In genomic region chr5:39192449-39193160, GRCh38 we compare ENCODE assay signal across 15 cellular contexts. TPM values are rescaled to one million over a fixed set of nuclear protein-coding genes. Genes with fewer than 3 reads are reported as not detected.
DNase-seq lines count a peak whose midpoint lies in the region; ATAC-seq, FAIRE-seq and TF ChIP-seq lines count a peak whose summit lies in the region.
"Had no signal": no experiment of that assay in that cellular context is flagged by ENCODE, and none has a peak within 500 bp of the region (broad histone marks: within the 10 kb centered on the region; RNA-seq: fewer than 3 reads in every experiment).

No MANE protein-coding gene starts in this region.

- peaks cover 94% of the 10 kb centered on the region for H3K4me1 Mint-ChIP-seq in activated naive CD4-positive, alpha-beta T cell treated with anti-CD3 and anti-CD28 coated beads, Interleukin-2, amount 50 U/mL, for 24 hours

- H3K27ac ChIP-seq in colonic mucosa, result peak overlapping the region; percentile 9
- H3K27ac ChIP-seq: gastroesophageal sphincter, psoas muscle, VCaP had no signal

- intact Hi-C loops in colonic mucosa (cut with DNase I), result no loop called here
- intact Hi-C loops in posterior vena cava (cut with DNase I), result no loop called here

- no peak for DNase-seq in activated naive CD4-positive, alpha-beta T cell (lab: John Stamatoyannopoulos, UW)
- DNase-seq in OCI-M1 (lab: John Stamatoyannopoulos, UW) (peak; percentile 44), colonic mucosa (no peak), urothelium cell line (ENCODE audit: low spot score) (no peak), Ammon's horn (ENCODE audit: low spot score) (no peak), posterior vena cava (ENCODE audit: low spot score) (no peak)
- DNase-seq: NCI-H146, NCI-H526, psoas muscle had no signal

- no peaks in the 10 kb centered on the region for H3K4me1 ChIP-seq in colonic mucosa
- H3K4me1 ChIP-seq: gastroesophageal sphincter had no signal

- H3K9ac ChIP-seq in colonic mucosa (ENCODE audit: low read depth in 2 of 2, low read length in 2 of 2), result no peak overlapping the region

- no peak overlapping the region for H3K4me3 ChIP-seq in colonic mucosa
- H3K4me3 ChIP-seq: gastroesophageal sphincter, psoas muscle had no signal

- H3K36me3 Mint-ChIP-seq in activated naive CD4-positive, alpha-beta T cell treated with anti-CD3 and anti-CD28 coated beads, Interleukin-2, amount 50 U/mL, for 24 hours, result peaks cover 6% of the 10 kb centered on the region
- H3K36me3 Mint-ChIP-seq: IgD-negative memory B cell had no signal

- no peaks in the 10 kb centered on the region for H3K36me3 ChIP-seq in colonic mucosa
- H3K36me3 ChIP-seq: gastroesophageal sphincter had no signal

- no peaks in the 10 kb centered on the region for H3K9me3 ChIP-seq in colonic mucosa
- H3K9me3 ChIP-seq: gastroesophageal sphincter, psoas muscle had no signal

- no peak for ATAC-seq in GM18867 (IDR thresholded peaks at IDR 0.05; ENCODE audit: unreplicated experiment)
- ATAC-seq: gastroesophageal sphincter, psoas muscle had no signal

- peak overlapping the region; percentile 89 for H3K4me3 Mint-ChIP-seq in activated naive CD4-positive, alpha-beta T cell treated with anti-CD3 and anti-CD28 coated beads, Interleukin-2, amount 50 U/mL, for 24 hours
- H3K4me3 Mint-ChIP-seq: IgD-negative memory B cell had no signal

- TF ChIP-seq CTCF in colonic mucosa (IDR thresholded peaks at IDR 0.05), result no peak

- no peaks in the 10 kb centered on the region for H3K9me3 Mint-ChIP-seq in activated naive CD4-positive, alpha-beta T cell treated with anti-CD3 and anti-CD28 coated beads, Interleukin-2, amount 50 U/mL, for 24 hours
- H3K9me3 Mint-ChIP-seq: activated T-helper 2 cell treated with anti-CD3 and anti-CD28 coated beads, Interferon-gamma antibody, Interleukin-2, Interleukin-4, amounts not matched to agents 10 μg/mL and 5 μg/mL and 100 μg/mL, durations not matched to agents 14 hours and 24 hours and 36 hours; IgD-negative memory B cell had no signal

- no peaks in the 10 kb centered on the region for H3K27me3 Mint-ChIP-seq in activated naive CD4-positive, alpha-beta T cell treated with anti-CD3 and anti-CD28 coated beads, Interleukin-2, amount 50 U/mL, for 24 hours

- H3K27me3 ChIP-seq in colonic mucosa, result no peaks in the 10 kb centered on the region
- H3K27me3 ChIP-seq: gastroesophageal sphincter had no signal

- FAIRE-seq in urothelium cell line (lab: Jason Lieb, UNC), result peak; percentile 17

- peak overlapping the region; percentile 99 for H3K27ac Mint-ChIP-seq in activated naive CD4-positive, alpha-beta T cell treated with anti-CD3 and anti-CD28 coated beads, Interleukin-2, amount 50 U/mL, for 24 hours

RNA-seq across cellular contexts. Expression of gene FYB1, which starts 26.8 kb away (rescaled TPM):
- total RNA-seq in colonic mucosa (1 to 10 TPM; 6.1 to 8.6 TPM), posterior vena cava (10 to 100 TPM; 10.1 to 26.0 TPM)
